ENCODE assay signal across 16 cellular contexts in genomic region chr16:630815-631405, GRCh38. TPM values are rescaled to one million over a fixed set of nuclear protein-coding genes. Genes with fewer than 3 reads are reported as not detected.
DNase-seq lines count a peak whose midpoint lies in the region; ATAC-seq, FAIRE-seq and TF ChIP-seq lines count a peak whose summit lies in the region.
"Had no signal": no experiment of that assay in that cellular context is flagged by ENCODE, and none has a peak within 500 bp of the region (broad histone marks: within the 10 kb centered on the region; RNA-seq: fewer than 3 reads in every experiment).

A gene with protein sequence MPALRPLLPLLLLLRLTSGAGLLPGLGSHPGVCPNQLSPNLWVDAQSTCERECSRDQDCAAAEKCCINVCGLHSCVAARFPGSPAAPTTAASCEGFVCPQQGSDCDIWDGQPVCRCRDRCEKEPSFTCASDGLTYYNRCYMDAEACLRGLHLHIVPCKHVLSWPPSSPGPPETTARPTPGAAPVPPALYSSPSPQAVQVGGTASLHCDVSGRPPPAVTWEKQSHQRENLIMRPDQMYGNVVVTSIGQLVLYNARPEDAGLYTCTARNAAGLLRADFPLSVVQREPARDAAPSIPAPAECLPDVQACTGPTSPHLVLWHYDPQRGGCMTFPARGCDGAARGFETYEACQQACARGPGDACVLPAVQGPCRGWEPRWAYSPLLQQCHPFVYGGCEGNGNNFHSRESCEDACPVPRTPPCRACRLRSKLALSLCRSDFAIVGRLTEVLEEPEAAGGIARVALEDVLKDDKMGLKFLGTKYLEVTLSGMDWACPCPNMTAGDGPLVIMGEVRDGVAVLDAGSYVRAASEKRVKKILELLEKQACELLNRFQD (plus strand): TSS chr16:630985. CDS start chr16:631254, 269 bp downstream.

- H3K4me3 ChIP-seq in mammary epithelial cell (replicated peaks in 1 of 3; ENCODE audit: insufficient read depth in 1 of 3, low read depth in 2 of 3, low read length in 3 of 3) (no peak within 1 kb of the TSS), colonic mucosa (no peak within 1 kb of the TSS), lower lobe of right lung (peak within 1 kb of the TSS; percentile 8), upper lobe of right lung (no peak within 1 kb of the TSS)
- H3K4me3 ChIP-seq: heart right ventricle, sigmoid colon had no signal

- dilution Hi-C loops in mammary epithelial cell (cut with HindIII; ENCODE audit: low sequenced_read_pairs) = no loop called here

- H3K36me3 ChIP-seq in mammary epithelial cell (ENCODE audit: insufficient read depth, low read length) = no peaks in the 10 kb centered on the region
- H3K36me3 ChIP-seq in colonic mucosa = peaks cover 2% of the 10 kb centered on the region
- H3K36me3 ChIP-seq in lower lobe of right lung = peaks cover 37% of the 10 kb centered on the region
- peaks cover 14% of the 10 kb centered on the region for H3K36me3 ChIP-seq in upper lobe of right lung

- H3K27me3 ChIP-seq in mammary epithelial cell (ENCODE audit: insufficient read depth, low read length) (no peaks in the 10 kb centered on the region), colonic mucosa (no peaks in the 10 kb centered on the region), lower lobe of right lung (ENCODE audit: low read depth) (no peaks in the 10 kb centered on the region), upper lobe of right lung (no peaks in the 10 kb centered on the region)
- H3K27me3 ChIP-seq: heart right ventricle had no signal

- H3K27ac ChIP-seq in mammary epithelial cell (ENCODE audit: insufficient read depth, low read depth, low read length) (no peak within 1 kb of the TSS), colonic mucosa (no peak within 1 kb of the TSS), lower lobe of right lung (peak within 1 kb of the TSS; percentile 68), upper lobe of right lung (peak within 1 kb of the TSS; percentile 65)
- H3K27ac ChIP-seq: HL-60 had no signal

- H3K9ac ChIP-seq in mammary epithelial cell (ENCODE audit: insufficient read depth, low read length) (no peak within 1 kb of the TSS), colonic mucosa (ENCODE audit: low read depth in 2 of 2, low read length in 2 of 2) (no peak within 1 kb of the TSS)

- H3K27ac Mint-ChIP-seq in MCF 10A (ENCODE audit: low read depth, unreplicated experiment) = no peak within 1 kb of the TSS

- H4K20me1 ChIP-seq in mammary epithelial cell (ENCODE audit: insufficient read depth, low read length) = peaks cover 4% of the 10 kb centered on the region

- BruUV-seq in MCF 10A (replicated peaks; lab: Mats Ljungman, UMichigan) = no TSS peak
- no TSS peak for BruUV-seq in mammary epithelial cell (replicated peaks; lab: Mats Ljungman, UMichigan)

- POLR2A ChIA-PET in MCF 10A (lab: Yijun Ruan, JAX) = interaction anchor here (1.0 kb wide), 1 partner anchor 9 kb away, joined by 3 read pairs; no protein-coding TSS in a partner anchor

- TF ChIP-seq CTCF in MCF 10A (IDR thresholded peaks at IDR 0.05; ENCODE audit: unreplicated experiment) (no peak), mammary epithelial cell (conservative IDR thresholded peaks at IDR 0.05 in 1 of 2, IDR thresholded peaks at IDR 0.05 in 1 of 2; ENCODE audit: extremely low read depth in 1 of 2, insufficient read depth in 1 of 2, low read depth in 1 of 2, low read length in 2 of 2) (no peak), colonic mucosa (IDR thresholded peaks at IDR 0.05) (no peak), lower lobe of right lung (IDR thresholded peaks at IDR 0.05) (no peak), upper lobe of right lung (IDR thresholded peaks at IDR 0.05) (no peak), D721Med (IDR thresholded peaks at IDR 0.05; ENCODE audit: insufficient read depth, missing control alignments) (no peak)

- no peak for FAIRE-seq in D721Med (lab: Jason Lieb, UNC)

- intact Hi-C loops in MCF 10A (cut with micrococcal nuclease) (no loop called here), mammary epithelial cell (cut with micrococcal nuclease) (no loop called here), colonic mucosa (cut with DNase I) (no loop called here), lower lobe of right lung (cut with DNase I) (no loop called here), upper lobe of right lung (cut with DNase I) (no loop called here)

- peaks cover 12% of the 10 kb centered on the region for H3K79me2 ChIP-seq in mammary epithelial cell (ENCODE audit: insufficient read depth, low read length)

- CTCF ChIA-PET in MCF 10A (lab: Yijun Ruan, JAX) (interaction anchor here (0.6 kb wide), 1 partner anchor 20 kb away, joined by 3 read pairs; no protein-coding TSS in a partner anchor), mammary epithelial cell (lab: Charles Lee; ENCODE audit: low non-redundant PET) (no interaction called here)

- H3K4me2 ChIP-seq in mammary epithelial cell (ENCODE audit: insufficient read depth, low read depth, low read length) = no peak within 1 kb of the TSS

- no peak within 1 kb of the TSS for H2AFZ ChIP-seq in mammary epithelial cell (ENCODE audit: low read depth, low read length)

- peak within 1 kb of the TSS; percentile 10 for H3K4me3 Mint-ChIP-seq in MCF 10A (ENCODE audit: unreplicated experiment)

- DNase-seq in MCF 10A (ENCODE audit: unreplicated experiment) (peak; percentile 45), mammary epithelial cell (no peak), colonic mucosa (peak; percentile 67), lower lobe of right lung (peak; percentile 74), upper lobe of right lung (peak; percentile 87), D721Med (ENCODE audit: insufficient read length, low spot score) (no peak)
- DNase-seq: central memory CD4-positive, alpha-beta T cell; heart right ventricle; NCI-H1694; sigmoid colon; stimulated activated CD8-positive, alpha-beta memory T cell treated with anti-CD3 and anti-CD28 coated beads, Interleukin-4, amount 100 ng/mL, for 48 hours; SW 1271 had no signal

- ATAC-seq in lower lobe of right lung (peak; percentile 1 to 7), upper lobe of right lung (peak; percentile 6), GM19328 (IDR thresholded peaks at IDR 0.05; ENCODE audit: unreplicated experiment) (no peak), HG03039 (IDR thresholded peaks at IDR 0.05; ENCODE audit: unreplicated experiment) (no peak)

- H3K9me3 Mint-ChIP-seq in MCF 10A (ENCODE audit: unreplicated experiment) = no peaks in the 10 kb centered on the region

- H3K27me3 Mint-ChIP-seq in MCF 10A (ENCODE audit: insufficient read depth, unreplicated experiment) = no peaks in the 10 kb centered on the region

- peaks cover 23% of the 10 kb centered on the region for H3K4me1 Mint-ChIP-seq in MCF 10A (ENCODE audit: insufficient read depth, unreplicated experiment)

- peaks cover 26% of the 10 kb centered on the region for H3K36me3 Mint-ChIP-seq in MCF 10A (ENCODE audit: insufficient read depth, unreplicated experiment)

- H3K9me3 ChIP-seq in mammary epithelial cell (replicated peaks; ENCODE audit: insufficient read depth, low read length) = no peaks in the 10 kb centered on the region
- H3K9me3 ChIP-seq in colonic mucosa = no peaks in the 10 kb centered on the region
- H3K9me3 ChIP-seq in lower lobe of right lung = no peaks in the 10 kb centered on the region
- no peaks in the 10 kb centered on the region for H3K9me3 ChIP-seq in upper lobe of right lung
- H3K9me3 ChIP-seq: heart right ventricle, sigmoid colon had no signal

- 45% methylated on average over 8 of the region's 23 CpGs for WGBS in mammary epithelial cell (ENCODE audit: low coverage, missing lambda C conversion rate)

- in situ Hi-C loops in mammary epithelial cell (cut with MboI; ENCODE audit: low sequenced_read_pairs in 2 of 2) = no loop called here

- H3K4me1 ChIP-seq in mammary epithelial cell (ENCODE audit: insufficient read depth, low read length) = peaks cover 38% of the 10 kb centered on the region
- H3K4me1 ChIP-seq in colonic mucosa = peaks cover 13% of the 10 kb centered on the region
- H3K4me1 ChIP-seq in lower lobe of right lung = peaks cover 53% of the 10 kb centered on the region
- peaks cover 16% of the 10 kb centered on the region for H3K4me1 ChIP-seq in upper lobe of right lung

RNA-seq across cellular contexts. Expression of the gene that starts here (rescaled TPM):
- 0.14 and 0.17 TPM in 2 replicates for total RNA-seq in MCF 10A (2022)
- under 1 TPM; 0.17 to 0.28 TPM for total RNA-seq in mammary epithelial cell
- polyA plus RNA-seq in mammary epithelial cell = not detected
- not detected for polyA minus RNA-seq in mammary epithelial cell
- total RNA-seq in colonic mucosa = 1 to 10 TPM in 1 of 2 donors, under 1 TPM in 1; 0.80 to 1.1 TPM
- total RNA-seq in lower lobe of right lung = 1.2 TPM
- 1.5 TPM for total RNA-seq in upper lobe of right lung
- polyA plus RNA-seq: AG04450 had no signal

Comparison
In these comparisons a context has a peak if more than half of its experiments do, and no peak if none do; other contexts are left out.
1. Peak in DNase-seq in MCF 10A; RNA of the gene not detected or under 1 TPM.
2. DNase-seq: peak in colonic mucosa (single experiment), lower lobe of right lung (single experiment) and upper lobe of right lung (single experiment); none in mammary epithelial cell (single experiment) and D721Med (single experiment).
3. H3K27ac ChIP-seq: peak in lower lobe of right lung (single experiment) and upper lobe of right lung (single experiment); none in mammary epithelial cell (single experiment) and colonic mucosa (single experiment).
4. ATAC-seq: peak in lower lobe of right lung (2 of 2) and upper lobe of right lung (single experiment); none in GM19328 (single experiment) and HG03039 (single experiment).